ENCODE assay signal across 24 cellular contexts in genomic region chr3:107272471-107272870, GRCh38.
"Had no signal": no experiment of that assay in that cellular context is flagged by ENCODE, and none has a peak within 500 bp of the region (broad histone marks: within the 10 kb centered on the region; RNA-seq: fewer than 3 reads in every experiment).

No MANE protein-coding gene starts in this region.

- H3K36me3 ChIP-seq: brain microvascular endothelial cell, colonic mucosa, left lung, ovary, right atrium auricular region, tibial nerve, WERI-Rb-1 had no signal

- H3K27ac ChIP-seq: brain microvascular endothelial cell, colonic mucosa, hepatocyte, left lung, ovary, psoas muscle, right atrium auricular region, tibial nerve, WERI-Rb-1 had no signal

- H3K9me3 ChIP-seq: colonic mucosa, left lung, ovary, psoas muscle, right atrium auricular region, tibial nerve had no signal

- H3K4me1 ChIP-seq: colonic mucosa, left lung, psoas muscle, right atrium auricular region, tibial nerve had no signal

- H3K4me3 Mint-ChIP-seq: activated CD8-positive, alpha-beta T cell treated with anti-CD3 and anti-CD28 coated beads, Interleukin-2, amount 10 ng/mL, durations not matched to agents 7 days and 5 days; activated naive CD4-positive, alpha-beta T cell treated with anti-CD3 and anti-CD28 coated beads, Interleukin-2, amount 50 U/mL, for 24 hours; central memory CD8-positive, alpha-beta T cell; endodermal cell; immature natural killer cell; naive thymus-derived CD4-positive, alpha-beta T cell; stimulated activated naive CD8-positive, alpha-beta T cell treated with anti-CD3 and anti-CD28 coated beads, Interleukin-15, Interleukin-2, amounts not matched to agents 100 ng/mL and 50 ng/mL, for 24 hours; T-helper 2 cell treated with Interferon-gamma antibody and Interleukin-4, amounts not matched to agents 5 μg/mL and 100 μg/mL, for 36 hours had no signal

- H3K27me3 ChIP-seq: brain microvascular endothelial cell, colonic mucosa, hepatocyte, left lung, ovary, right atrium auricular region, tibial nerve had no signal

- H3K36me3 Mint-ChIP-seq: activated naive CD4-positive, alpha-beta T cell treated with anti-CD3 and anti-CD28 coated beads, Interleukin-2, amount 50 U/mL, for 24 hours; immature natural killer cell; naive thymus-derived CD4-positive, alpha-beta T cell had no signal

- H3K4me3 ChIP-seq: colonic mucosa, hepatocyte, left lung, lung, ovary, psoas muscle, right atrium auricular region, tibial nerve had no signal

- H3K79me2 ChIP-seq: hepatocyte had no signal

- H3K27ac Mint-ChIP-seq: activated CD8-positive, alpha-beta T cell treated with anti-CD3 and anti-CD28 coated beads, Interleukin-2, amount 10 ng/mL, durations not matched to agents 7 days and 5 days; activated naive CD4-positive, alpha-beta T cell treated with anti-CD3 and anti-CD28 coated beads, Interleukin-2, amount 50 U/mL, for 24 hours; endodermal cell; immature natural killer cell; naive thymus-derived CD4-positive, alpha-beta T cell; stimulated activated naive CD8-positive, alpha-beta T cell treated with anti-CD3 and anti-CD28 coated beads, Interleukin-15, Interleukin-2, amounts not matched to agents 100 ng/mL and 50 ng/mL, for 24 hours; T-helper 2 cell treated with Interferon-gamma antibody and Interleukin-4, amounts not matched to agents 5 μg/mL and 100 μg/mL, for 36 hours had no signal

- H3K4me1 Mint-ChIP-seq: activated naive CD4-positive, alpha-beta T cell treated with anti-CD3 and anti-CD28 coated beads, Interleukin-2, amount 50 U/mL, for 24 hours; central memory CD8-positive, alpha-beta T cell; immature natural killer cell had no signal

- H3K4me2 ChIP-seq: hepatocyte had no signal

- H3K9me3 Mint-ChIP-seq: activated naive CD4-positive, alpha-beta T cell treated with anti-CD3 and anti-CD28 coated beads, Interleukin-2, amount 50 U/mL, for 24 hours; central memory CD8-positive, alpha-beta T cell; endodermal cell; immature natural killer cell; naive thymus-derived CD4-positive, alpha-beta T cell; stimulated activated naive CD8-positive, alpha-beta T cell treated with anti-CD3 and anti-CD28 coated beads, Interleukin-15, Interleukin-2, amounts not matched to agents 100 ng/mL and 50 ng/mL, for 24 hours; T-helper 2 cell treated with Interferon-gamma antibody and Interleukin-4, amounts not matched to agents 5 μg/mL and 100 μg/mL, for 36 hours had no signal

- DNase-seq: activated CD4-positive, alpha-beta T cell treated with anti-CD3 and anti-CD28 coated beads for 1 hour; activated CD4-positive, alpha-beta T cell treated with anti-CD3 and anti-CD28 coated beads, Interleukin-2, amount 50 U/mL, for 1 hour; activated CD8-positive, alpha-beta T cell treated with anti-CD3 and anti-CD28 coated beads, Interleukin-2, amount 10 ng/mL, durations not matched to agents 7 days and 5 days; activated gamma-delta T cell treated with Interleukin-2 at 50 U/mL for 16 hours; activated T-cell treated with anti-CD3 and anti-CD28 coated beads, Interleukin-2, amount 50 U/mL, for 1 hour; aorta; brain microvascular endothelial cell; colonic mucosa; endodermal cell; left lung; ovary; psoas muscle; stimulated activated CD4-positive, alpha-beta T cell treated with anti-CD3 and anti-CD28 coated beads, Interleukin-4, amount 100 ng/mL, for 4 hours; WERI-Rb-1 had no signal

- H2AFZ ChIP-seq: hepatocyte had no signal
